In the genomic region with DNA sequence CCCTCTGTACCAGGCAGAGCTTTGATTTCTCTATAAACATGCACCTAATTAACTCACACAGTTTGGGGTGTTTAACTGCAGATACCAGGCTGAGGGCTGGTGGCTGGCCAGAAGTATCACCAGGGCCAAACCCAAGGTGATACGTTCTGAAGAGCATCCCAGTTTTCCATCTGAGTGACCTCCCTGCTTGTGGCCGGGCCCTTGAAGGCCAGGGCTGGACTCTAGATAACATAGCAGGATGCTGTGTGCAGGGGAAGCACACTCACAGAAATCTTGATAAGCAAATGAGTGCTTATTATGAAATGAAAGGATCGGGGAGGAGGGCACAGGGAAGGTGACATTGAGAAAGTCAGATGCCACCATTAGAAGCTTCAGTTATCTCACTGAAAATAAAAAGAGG, we compare ENCODE assay signal across 20 cellular contexts.
"Had no signal": no experiment of that assay in that cellular context is flagged by ENCODE, and none has a peak within 500 bp of the region (broad histone marks: within the 10 kb centered on the region; RNA-seq: fewer than 3 reads in every experiment).

No MANE protein-coding gene starts in this region.

- H3K27ac ChIP-seq: HL-60, RWPE1 had no signal

- ATAC-seq: K562, Panc1, PC-3 had no signal

- H3K27me3 Mint-ChIP-seq: IgD-negative memory B cell had no signal

- H3K4me3 ChIP-seq: K562 had no signal

- H3K9me3 Mint-ChIP-seq: IgD-negative memory B cell had no signal

- H3K4me3 Mint-ChIP-seq: IgD-negative memory B cell had no signal

- H3K27ac Mint-ChIP-seq: IgD-negative memory B cell had no signal

- H3K4me1 Mint-ChIP-seq: IgD-negative memory B cell had no signal

- DNase-seq: MV-4-11; NCI-H1048; NCI-H1105; NCI-H1436 treated with DMSO at 0.1 percent for 48 hours; NCI-H1694; NCI-H187 treated with DMSO at 0.1 percent for 48 hours; NCI-H2029 treated with DMSO at 0.1 percent for 48 hours; NCI-H2171 treated with DMSO at 0.1 percent for 48 hours; NCI-H2227 treated with DMSO at 0.1 percent for 48 hours; NCI-H524; NCI-H526 treated with DMSO at 0.1 percent for 48 hours; NCI-H82; NK-92 treated with Interleukin-12 subunit alpha and Interleukin-12 subunit beta, amount 100 ng/mL, for 24 hours; PC-3; SHP77 had no signal
